1 cellular context compared by ENCODE assay signal in genomic region chr4:72418458-72418857, GRCh38.
TF ChIP-seq lines count a peak whose summit lies in the region.

No MANE protein-coding gene starts in this region.

TF ChIP-seq in SK-N-SH, 30 proteins besides CTCF, POLR2A, EP300 and RAD21 (continued from another document):
- TF ChIP-seq, protein P1, sequence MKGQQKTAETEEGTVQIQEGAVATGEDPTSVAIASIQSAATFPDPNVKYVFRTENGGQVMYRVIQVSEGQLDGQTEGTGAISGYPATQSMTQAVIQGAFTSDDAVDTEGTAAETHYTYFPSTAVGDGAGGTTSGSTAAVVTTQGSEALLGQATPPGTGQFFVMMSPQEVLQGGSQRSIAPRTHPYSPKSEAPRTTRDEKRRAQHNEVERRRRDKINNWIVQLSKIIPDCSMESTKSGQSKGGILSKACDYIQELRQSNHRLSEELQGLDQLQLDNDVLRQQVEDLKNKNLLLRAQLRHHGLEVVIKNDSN (IDR thresholded peaks at IDR 0.05; ENCODE audit: borderline replicate concordance, low read depth) = no peak
- TF ChIP-seq RXRA (IDR thresholded peaks at IDR 0.05; ENCODE audit: borderline replicate concordance, low read depth) (peak; percentile 52; the same call in 1 of the 2 replicates), ELF1 (IDR thresholded peaks at IDR 0.05) (peak; percentile 40; the same call in 1 of the 2 replicates), GABPA (IDR thresholded peaks at IDR 0.05; ENCODE audit: low read depth) (no peak), NFIC (IDR thresholded peaks at IDR 0.05; ENCODE audit: borderline replicate concordance) (peak; percentile 99), FOSL2 (IDR thresholded peaks at IDR 0.05; ENCODE audit: borderline replicate concordance, low read depth) (peak; percentile 40; the same call in 1 of the 2 replicates), SIN3A (IDR thresholded peaks at IDR 0.05; ENCODE audit: borderline replicate concordance, low read depth, low read length) (peak; percentile 42; the same call in 1 of the 2 replicates), GATA2 (CRISPR knock-in tag; IDR thresholded peaks at IDR 0.05) (peak; percentile 71), EZH2phosphoT487 (IDR thresholded peaks at IDR 0.05; ENCODE audit: borderline replicate concordance, low read depth) (no peak), POLR2AphosphoS5 (IDR thresholded peaks at IDR 0.05; ENCODE audit: low read depth, low read length) (peak; percentile 84), YY1 (IDR thresholded peaks at IDR 0.05; ENCODE audit: low read depth) (no peak), CHD2 (IDR thresholded peaks at IDR 0.05; ENCODE audit: low read length, partially characterized antibody) (peak; percentile 76)
